Comparison of ENCODE assay signal across 8 cellular contexts in the genomic region with DNA sequence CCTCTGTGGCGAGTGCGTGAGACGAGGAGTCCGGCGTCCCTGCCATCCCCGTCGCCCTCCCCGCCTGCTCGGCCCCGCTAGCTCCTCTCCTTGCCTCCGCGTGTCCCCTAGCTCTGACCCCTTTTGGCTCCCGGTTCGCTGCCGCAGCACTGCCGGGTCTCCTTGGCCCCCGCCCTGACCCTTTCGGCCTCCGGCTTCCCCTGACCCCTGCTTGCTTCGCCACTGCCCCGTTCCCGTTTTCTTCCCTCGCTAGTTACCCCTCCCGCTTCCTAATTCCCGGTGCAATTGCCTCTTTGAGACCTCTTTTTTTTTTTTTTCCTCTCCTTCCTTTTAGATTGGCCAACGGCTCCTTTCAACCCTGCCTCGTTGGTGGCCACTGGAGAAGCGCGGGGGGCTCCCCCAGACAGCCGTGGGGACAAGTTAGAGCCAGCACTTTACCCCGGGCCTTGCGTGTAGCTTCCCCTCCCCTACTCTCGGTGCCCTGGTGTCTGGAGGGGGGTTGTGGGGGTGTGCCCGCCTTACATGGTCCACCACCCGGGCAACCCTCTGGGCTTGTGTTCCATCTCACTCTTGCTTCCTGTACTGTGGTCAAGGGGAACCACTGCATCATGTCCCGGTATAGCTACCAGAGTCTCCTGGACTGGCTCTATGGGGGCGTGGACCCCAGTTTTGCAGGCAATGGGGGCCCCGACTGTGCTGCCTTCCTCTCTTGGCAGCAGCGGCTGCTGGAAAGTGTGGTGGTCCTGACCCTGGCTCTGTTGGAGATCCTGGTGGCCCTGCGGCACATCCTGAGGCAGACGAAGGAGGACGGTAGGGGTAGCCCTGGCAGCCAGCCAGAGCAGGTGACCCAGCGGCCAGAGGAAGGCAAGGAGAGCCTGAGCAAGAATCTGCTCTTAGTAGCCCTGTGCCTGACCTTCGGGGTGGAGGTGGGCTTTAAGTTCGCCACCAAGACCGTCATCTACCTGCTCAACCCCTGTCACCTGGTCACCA. TPM values are rescaled to one million over a fixed set of nuclear protein-coding genes. Genes with fewer than 3 reads are reported as not detected.
A peak's percentile ranks its signal among the peaks of the same experiment; 100 is the strongest.
DNase-seq lines count a peak whose midpoint lies in the region; ATAC-seq, FAIRE-seq and TF ChIP-seq lines count a peak whose summit lies in the region.

No MANE protein-coding gene starts in this region.

- H4K20me1 ChIP-seq in Loucy (ENCODE audit: insufficient read depth, low read length, poor library complexity, severe bottlenecking), result peaks cover 47% of the 10 kb centered on the region

- H3K27me3 ChIP-seq in Loucy (ENCODE audit: insufficient read depth, low read length, poor library complexity, severe bottlenecking), result no peaks in the 10 kb centered on the region
- H3K27me3 ChIP-seq in iPS DF 6.9 (ENCODE audit: control insufficient read depth, insufficient read depth, low read length), result no peaks in the 10 kb centered on the region
- H3K27me3 ChIP-seq in small intestine (ENCODE audit: control insufficient read depth in 2 of 2, insufficient read depth in 2 of 2, low read length in 2 of 2), result no peaks in the 10 kb centered on the region

- H3K27me3 Mint-ChIP-seq in activated naive CD8-positive, alpha-beta T cell treated with anti-CD3 and anti-CD28 coated beads, Interleukin-2, amount 10 ng/mL, durations not matched to agents 7 days and 5 days, result no peaks in the 10 kb centered on the region

- H3K4me2 ChIP-seq in Loucy (ENCODE audit: low read depth, low read length, poor library complexity, severe bottlenecking), result peak overlapping the region; percentile 76

- FAIRE-seq in small intestine (lab: Jason Lieb, UNC), result no peak

- peaks cover 19% of the 10 kb centered on the region for H3K4me1 Mint-ChIP-seq in activated naive CD8-positive, alpha-beta T cell treated with anti-CD3 and anti-CD28 coated beads, Interleukin-2, amount 10 ng/mL, durations not matched to agents 7 days and 5 days

- H3K4me1 ChIP-seq in Loucy (ENCODE audit: insufficient read depth, low read length, poor library complexity, severe bottlenecking) (peaks cover 58% of the 10 kb centered on the region), iPS DF 6.9 (ENCODE audit: control insufficient read depth, insufficient read depth, low read length) (no peaks in the 10 kb centered on the region), small intestine (ENCODE audit: control insufficient read depth in 2 of 2, insufficient read depth in 1 of 2, low read depth in 1 of 2, low read length in 1 of 2) (peaks cover 0 to 15% of the 10 kb centered on the region in 2 donors)

- H3K9me3 Mint-ChIP-seq in activated naive CD8-positive, alpha-beta T cell treated with anti-CD3 and anti-CD28 coated beads, Interleukin-2, amount 10 ng/mL, durations not matched to agents 7 days and 5 days, result no peaks in the 10 kb centered on the region

- H3K9me2 ChIP-seq in Loucy (replicated peaks; ENCODE audit: low read depth, low read length), result no peaks in the 10 kb centered on the region

- no peaks in the 10 kb centered on the region for H3K9me3 ChIP-seq in Loucy (ENCODE audit: insufficient read depth, low read depth, low read length)
- no peaks in the 10 kb centered on the region for H3K9me3 ChIP-seq in iPS DF 6.9 (ENCODE audit: control insufficient read depth, insufficient read depth, low read length)
- no peaks in the 10 kb centered on the region for H3K9me3 ChIP-seq in small intestine (ENCODE audit: control insufficient read depth, low read depth)

- H3K4me3 Mint-ChIP-seq in activated naive CD8-positive, alpha-beta T cell treated with anti-CD3 and anti-CD28 coated beads, Interleukin-2, amount 10 ng/mL, durations not matched to agents 7 days and 5 days, result peak overlapping the region; percentile 88

- no peaks in the 10 kb centered on the region for H3F3A ChIP-seq in Loucy (ENCODE audit: low read depth)

- POLR2A ChIA-PET in activated naive CD8-positive, alpha-beta T cell treated with anti-CD3 and anti-CD28 coated beads, Interleukin-2, amount 10 ng/mL, durations not matched to agents 7 days and 5 days (lab: Charles Lee), result interaction anchor here (1.0 to 2.1 kb wide), 3 partner anchors 10 to 314 kb away, joined by 6 to 8 read pairs (median 7); a partner anchor contains a TSS

- DNase-seq in activated effector memory CD4-positive, alpha-beta T cell treated with anti-CD3 and anti-CD28 coated beads, Interleukin-2, amount 50 U/mL, for 16 hours, result peak; percentile 58
- no peak for DNase-seq in activated effector memory CD4-positive, alpha-beta T cell treated with Interleukin-2 at 50 U/mL for 16 hours
- peak; percentile 29 for DNase-seq in activated naive CD8-positive, alpha-beta T cell treated with anti-CD3 and anti-CD28 coated beads, Interleukin-2, amount 10 ng/mL, durations not matched to agents 7 days and 5 days
- no peak for DNase-seq in iPS DF 6.9 (ENCODE audit: low read depth, low spot score)
- peak; percentile 26 for DNase-seq in small intestine
- DNase-seq in OCI-M2 (lab: John Stamatoyannopoulos, UW; ENCODE audit: unreplicated experiment), result no peak

- H3K9ac ChIP-seq in Loucy (ENCODE audit: low read depth, low read length, poor library complexity, severe bottlenecking), result peak overlapping the region; percentile 87

- peaks cover 4% of the 10 kb centered on the region for H3K36me3 Mint-ChIP-seq in activated naive CD8-positive, alpha-beta T cell treated with anti-CD3 and anti-CD28 coated beads, Interleukin-2, amount 10 ng/mL, durations not matched to agents 7 days and 5 days

- H3K27ac ChIP-seq in iPS DF 6.9 (ENCODE audit: low read length) (no peak overlapping the region), small intestine (ENCODE audit: low read depth in 1 of 2, low read length in 1 of 2) (peak overlapping the region; percentile 88 to 90)

- peaks cover 56% of the 10 kb centered on the region for H3K79me2 ChIP-seq in Loucy (ENCODE audit: insufficient read depth, low read length)

- no peaks in the 10 kb centered on the region for H3K36me3 ChIP-seq in Loucy (ENCODE audit: insufficient read depth, low read length)
- no peaks in the 10 kb centered on the region for H3K36me3 ChIP-seq in iPS DF 6.9 (ENCODE audit: control insufficient read depth, insufficient read depth, low read length)
- H3K36me3 ChIP-seq in small intestine (ENCODE audit: control insufficient read depth in 2 of 2, insufficient read depth in 2 of 2, low read length in 2 of 2), result no peaks in the 10 kb centered on the region

- no CpG with 5 or more reads among the region's 46 CpGs for WGBS in iPS DF 6.9 (ENCODE audit: insufficient coverage, insufficient read length)
- 9 to 46% (median 13%) methylated on average over 27 to 46 of the region's 46 CpGs for WGBS in small intestine, 3 donors

- no peak for TF ChIP-seq CTCF in Loucy (conservative IDR thresholded peaks at IDR 0.05; ENCODE audit: low read length)

- H3K4me3 ChIP-seq in Loucy (ENCODE audit: low read length, poor library complexity, severe bottlenecking), result peak overlapping the region; percentile 86
- peak overlapping the region; percentile 96; the same call in 1 of the 2 replicates for H3K4me3 ChIP-seq in iPS DF 6.9 (ENCODE audit: low read length)
- peak overlapping the region; percentile 61 to 64 for H3K4me3 ChIP-seq in small intestine (ENCODE audit: low read depth in 1 of 2, low read length in 2 of 2)

- peak overlapping the region; percentile 78 for H3K27ac Mint-ChIP-seq in activated naive CD8-positive, alpha-beta T cell treated with anti-CD3 and anti-CD28 coated beads, Interleukin-2, amount 10 ng/mL, durations not matched to agents 7 days and 5 days

- no peak for ATAC-seq in activated naive CD8-positive, alpha-beta T cell treated with anti-CD3 and anti-CD28 coated beads, Interleukin-2, amount 10 ng/mL, durations not matched to agents 7 days and 5 days (ENCODE audit: low read depth)
- no peak for ATAC-seq in HG02852 (IDR thresholded peaks at IDR 0.05; ENCODE audit: unreplicated experiment)

- H2AFZ ChIP-seq in Loucy (ENCODE audit: low read length), result no peak overlapping the region

RNA-seq across cellular contexts. Expression of a gene that starts 0.5 kb away (rescaled TPM):
- 10 to 100 TPM; 18.2 to 22.3 TPM for total RNA-seq in activated naive CD8-positive, alpha-beta T cell treated with anti-CD3 and anti-CD28 coated beads, Interleukin-2, amount 10 ng/mL, durations not matched to agents 7 days and 5 days
- 10 to 100 TPM; 17.0 to 26.0 (median 18.4) TPM for polyA plus RNA-seq in small intestine

Comparison
In these comparisons a context has a peak if more than half of its experiments do, and no peak if none do; other contexts are left out.
1. DNase-seq: peak in activated effector memory CD4-positive, alpha-beta T cell treated with anti-CD3 and anti-CD28 coated beads, Interleukin-2, amount 50 U/mL, for 16 hours (single experiment), activated naive CD8-positive, alpha-beta T cell treated with anti-CD3 and anti-CD28 coated beads, Interleukin-2, amount 10 ng/mL, durations not matched to agents 7 days and 5 days (single experiment) and small intestine (single experiment); none in activated effector memory CD4-positive, alpha-beta T cell treated with Interleukin-2 at 50 U/mL for 16 hours (single experiment), iPS DF 6.9 (single experiment) and OCI-M2 (single experiment).
2. Peak in every context shown above with its lines, with median percentiles within 50 percentile points of each other: H3K4me3 ChIP-seq.